Comparison of ENCODE assay signal across 1 cellular context in genomic region chr1:241081473-241081872, GRCh38.
TF ChIP-seq lines count a peak whose summit lies in the region.

No MANE protein-coding gene starts in this region.

TF ChIP-seq in A549, 52 proteins besides CTCF, POLR2A, EP300 and RAD21 (continued from another document):
- no peak for TF ChIP-seq PHF8 (IDR thresholded peaks at IDR 0.05; ENCODE audit: borderline replicate concordance, low read depth)
- no peak for TF ChIP-seq MYC (IDR thresholded peaks at IDR 0.05; ENCODE audit: borderline replicate concordance, low read length)
- TF ChIP-seq HES2 (IDR thresholded peaks at IDR 0.05): no peak
